In the genomic region with DNA sequence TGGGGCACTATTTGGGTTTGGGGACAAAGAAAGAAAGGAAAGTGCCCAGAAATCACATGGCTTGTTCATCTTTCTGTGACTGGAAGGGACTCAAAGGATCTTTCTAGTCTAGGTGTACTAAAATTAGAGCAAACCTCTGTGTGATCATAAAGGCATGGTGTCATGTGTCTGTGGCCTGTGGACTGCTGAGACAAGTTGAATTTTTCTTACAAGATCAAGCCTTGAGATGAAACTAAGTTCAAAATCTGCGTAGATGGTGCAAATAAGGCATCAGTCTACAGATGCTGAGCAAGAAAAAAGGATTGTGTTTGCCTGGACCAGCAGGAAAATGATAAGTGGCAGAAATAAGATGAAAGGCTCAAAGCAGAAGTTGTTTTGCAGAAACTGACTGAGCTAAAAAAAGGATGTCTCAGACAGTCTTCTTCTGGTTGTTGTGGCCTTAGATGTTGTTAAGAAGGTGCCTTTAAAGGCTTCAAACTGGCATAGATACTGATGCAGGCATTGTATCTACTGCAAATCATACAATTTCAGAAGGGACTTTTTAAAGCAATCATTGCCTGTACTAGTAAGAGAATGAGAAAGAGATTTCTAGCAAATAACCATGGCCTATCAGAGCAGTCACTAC, we compare ENCODE assay signal across 7 cellular contexts.
A peak's percentile ranks its signal among the peaks of the same experiment; 100 is the strongest.
DNase-seq lines count a peak whose midpoint lies in the region; ATAC-seq, FAIRE-seq and TF ChIP-seq lines count a peak whose summit lies in the region.
"Not testable (repeated sequence)": the region's sequence is repeated elsewhere in the genome, so short reads cannot be mapped to it uniquely, and the experiment has no call there.

No MANE protein-coding gene starts in this region.

- not testable (repeated sequence) for H3K79me2 ChIP-seq in MM.1S (ENCODE audit: low read length)

- TF ChIP-seq CTCF in A549 (IDR thresholded peaks at IDR 0.05); CD8-positive, alpha-beta T cell (IDR thresholded peaks at IDR 0.05); MM.1S (IDR thresholded peaks at IDR 0.05; ENCODE audit: low read length): not testable (repeated sequence)

- H3K4me1 Mint-ChIP-seq in CD8-positive, alpha-beta T cell (ENCODE audit: low read depth), result peaks cover 16% of the 10 kb centered on the region
- not testable (repeated sequence) for H3K4me1 Mint-ChIP-seq in T-helper 17 cell; central memory CD8-positive, alpha-beta T cell
- peaks cover 0 to 22% (median 11%) of the 10 kb centered on the region in 7 donors for H3K4me1 Mint-ChIP-seq in naive thymus-derived CD4-positive, alpha-beta T cell

- H4K20me1 ChIP-seq in MM.1S (ENCODE audit: insufficient read depth, low read length), result not testable (repeated sequence)

- POLR2A ChIA-PET in A549 (lab: Yijun Ruan, JAX); CD8-positive, alpha-beta T cell (lab: Charles Lee); naive thymus-derived CD4-positive, alpha-beta T cell (lab: Charles Lee): not testable (repeated sequence)

- not testable (repeated sequence) for H3K4me2 ChIP-seq in A549
- H3K4me2 ChIP-seq in MM.1S (ENCODE audit: low read depth, low read length), result peak overlapping the region; percentile 46

- TF ChIP-seq EP300 in A549 (IDR thresholded peaks at IDR 0.05), result not testable (repeated sequence)

- intact Hi-C loops in CD8-positive, alpha-beta T cell (cut with DNase I, micrococcal nuclease), result not testable (repeated sequence)
- intact Hi-C loops in naive thymus-derived CD4-positive, alpha-beta T cell (cut with micrococcal nuclease), result loop anchor here in 1 of 2 donors (10.0 kb wide), 1 partner anchor 194 kb away; no protein-coding TSS in a partner anchor

- not testable (repeated sequence) for H3K27me3 Mint-ChIP-seq in CD8-positive, alpha-beta T cell (ENCODE audit: low read depth); T-helper 17 cell; central memory CD8-positive, alpha-beta T cell; naive thymus-derived CD4-positive, alpha-beta T cell

- H3K36me3 Mint-ChIP-seq in CD8-positive, alpha-beta T cell; T-helper 17 cell (ENCODE audit: low read depth); central memory CD8-positive, alpha-beta T cell (ENCODE audit: insufficient read depth); naive thymus-derived CD4-positive, alpha-beta T cell: not testable (repeated sequence)

- DNase-seq in A549 (ENCODE audit: low read depth in 1 of 2, low spot score in 1 of 2); CD8-positive, alpha-beta T cell; H54 (ENCODE audit: insufficient read length, low spot score); T-helper 17 cell; central memory CD8-positive, alpha-beta T cell (ENCODE audit: low spot score in 2 of 2): not testable (repeated sequence)
- peak; percentile 71 for DNase-seq in MM.1S
- peak in 6 of 9 donors; percentile 1 to 50 (median 18) for DNase-seq in naive thymus-derived CD4-positive, alpha-beta T cell

- H3K27ac ChIP-seq in A549; CD8-positive, alpha-beta T cell (ENCODE audit: low read depth, low read length); naive thymus-derived CD4-positive, alpha-beta T cell (ENCODE audit: low read depth, low read length): not testable (repeated sequence)
- H3K27ac ChIP-seq in MM.1S (ENCODE audit: low read length), result peak overlapping the region; percentile 68; the same call in 1 of the 2 replicates

- H3K4me1 ChIP-seq in A549; CD8-positive, alpha-beta T cell (ENCODE audit: insufficient read depth, low read length); naive thymus-derived CD4-positive, alpha-beta T cell (ENCODE audit: control insufficient read depth in 2 of 2, insufficient read depth in 2 of 2, low read length in 2 of 2): not testable (repeated sequence)
- peaks cover 21% of the 10 kb centered on the region for H3K4me1 ChIP-seq in MM.1S (ENCODE audit: low read length)

- CTCF ChIA-PET in A549 (lab: Yijun Ruan, JAX); CD8-positive, alpha-beta T cell (lab: Charles Lee); naive thymus-derived CD4-positive, alpha-beta T cell (lab: Charles Lee): not testable (repeated sequence)

- peak overlapping the region; percentile 18; the same call in 1 of the 2 replicates for H3K9ac ChIP-seq in MM.1S (ENCODE audit: low read length)

- peak overlapping the region; percentile 35 for H2AFZ ChIP-seq in MM.1S (ENCODE audit: low read length)

- H3K4me3 Mint-ChIP-seq in CD8-positive, alpha-beta T cell; T-helper 17 cell; central memory CD8-positive, alpha-beta T cell: not testable (repeated sequence)
- peak overlapping the region in 1 of 10 donors; percentile 33 for H3K4me3 Mint-ChIP-seq in naive thymus-derived CD4-positive, alpha-beta T cell

- FAIRE-seq in A549 (lab: Jason Lieb, UNC) (peak; percentile 92), H54 (lab: Jason Lieb, UNC) (peak; percentile 33)

- not testable (repeated sequence) for TF ChIP-seq POLR2A in A549 (IDR thresholded peaks at IDR 0.05; ENCODE audit: low read length); H54 (IDR thresholded peaks at IDR 0.05; ENCODE audit: low read depth, low read length)

- WGBS in A549 (ENCODE audit: missing lambda C conversion rate), result 70% methylated on average over 1 of the region's 1 CpG

- H3K36me3 ChIP-seq in CD8-positive, alpha-beta T cell (ENCODE audit: insufficient read depth, low read length); MM.1S (replicated peaks; ENCODE audit: insufficient read depth, low read length); naive thymus-derived CD4-positive, alpha-beta T cell (ENCODE audit: control insufficient read depth in 2 of 3, insufficient read depth in 3 of 3, low read length in 3 of 3): not testable (repeated sequence)

- H3K27ac Mint-ChIP-seq in CD8-positive, alpha-beta T cell, result peak overlapping the region; percentile 72
- H3K27ac Mint-ChIP-seq in T-helper 17 cell, result peak overlapping the region; percentile 51
- H3K27ac Mint-ChIP-seq in central memory CD8-positive, alpha-beta T cell (ENCODE audit: low read depth), result peak overlapping the region; percentile 57
- H3K27ac Mint-ChIP-seq in naive thymus-derived CD4-positive, alpha-beta T cell, result peak overlapping the region in 5 of 9 donors; percentile 18 to 84 (median 61)

- not testable (repeated sequence) for H3K9me2 ChIP-seq in MM.1S (replicated peaks; ENCODE audit: insufficient read depth, low read length)

- ATAC-seq in A549; T-helper 17 cell; central memory CD8-positive, alpha-beta T cell (replicated peaks; ENCODE audit: extremely low read depth, poor library complexity, severe bottlenecking): not testable (repeated sequence)
- ATAC-seq in CD8-positive, alpha-beta T cell, result peak; percentile 73
- peak; percentile 46 for ATAC-seq in naive thymus-derived CD4-positive, alpha-beta T cell

- not testable (repeated sequence) for H3K27me3 ChIP-seq in CD8-positive, alpha-beta T cell (ENCODE audit: insufficient read depth, low read length); MM.1S (replicated peaks; ENCODE audit: insufficient read depth, low read length); naive thymus-derived CD4-positive, alpha-beta T cell (ENCODE audit: control insufficient read depth in 2 of 2, insufficient read depth in 2 of 2, low read length in 2 of 2)

- H3K9me3 ChIP-seq in A549; CD8-positive, alpha-beta T cell (ENCODE audit: low read length); MM.1S (replicated peaks; ENCODE audit: insufficient read depth, low read length); T-helper 17 cell (ENCODE audit: control insufficient read depth, low read length, poor library complexity, severe bottlenecking); naive thymus-derived CD4-positive, alpha-beta T cell (ENCODE audit: control insufficient read depth in 2 of 3, low read length in 3 of 3): not testable (repeated sequence)

- not testable (repeated sequence) for TF ChIP-seq RAD21 in A549 (conservative IDR thresholded peaks at IDR 0.05 in 1 of 2, IDR thresholded peaks at IDR 0.05 in 1 of 2)

- H3K9me3 Mint-ChIP-seq in CD8-positive, alpha-beta T cell; central memory CD8-positive, alpha-beta T cell; naive thymus-derived CD4-positive, alpha-beta T cell: not testable (repeated sequence)

- H3F3A ChIP-seq in MM.1S (ENCODE audit: insufficient read depth, low read length), result not testable (repeated sequence)

- H3K4me3 ChIP-seq in A549; CD8-positive, alpha-beta T cell (ENCODE audit: low read depth, low read length); MM.1S (ENCODE audit: low read length); naive thymus-derived CD4-positive, alpha-beta T cell (ENCODE audit: low read length): not testable (repeated sequence)
